Comparison of ENCODE assay signal across 8 cellular contexts in the genomic region with DNA sequence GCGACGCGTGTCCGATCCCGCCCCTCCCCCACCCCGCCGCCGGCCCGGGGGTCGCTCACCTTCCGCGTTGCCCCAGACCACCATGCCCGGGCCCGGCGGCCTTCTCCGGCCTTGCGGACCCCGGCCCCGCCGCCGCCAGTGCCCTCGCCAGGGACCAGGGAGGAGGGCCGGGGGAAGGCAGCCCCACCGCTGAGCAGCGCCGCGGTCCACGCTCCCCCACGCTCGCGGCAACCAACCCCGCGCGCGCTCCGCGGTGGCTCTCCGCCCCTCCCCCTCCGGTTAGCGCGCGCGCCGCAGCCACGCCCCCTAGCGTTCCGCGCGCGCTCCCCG. TPM values are rescaled to one million over a fixed set of nuclear protein-coding genes. Genes with fewer than 3 reads are reported as not detected.
A peak's percentile ranks its signal among the peaks of the same experiment; 100 is the strongest.
DNase-seq lines count a peak whose midpoint lies in the region; ATAC-seq and TF ChIP-seq lines count a peak whose summit lies in the region.

TSS of gene REV1 (minus strand) at position 260 of the 330 bp plus-strand sequence. CDS start 25,042 bp downstream, outside the sequence.

- peak; percentile 42 for TF ChIP-seq POLR2A in testis (IDR thresholded peaks at IDR 0.05)

- H3K9me3 Mint-ChIP-seq in MCF 10A (ENCODE audit: unreplicated experiment), result no peaks in the 10 kb centered on the region

- CTCF ChIA-PET in MCF 10A (lab: Yijun Ruan, JAX), result interaction anchor here (0.7 kb wide), 3 partner anchors 9 to 161 kb away, joined by 3 to 4 read pairs (median 3); partner anchors contain the start of genes EIF5B and TXNDC9

- peaks cover 48% of the 10 kb centered on the region for H3K79me2 ChIP-seq in ACC112 (ENCODE audit: control insufficient read depth, insufficient read depth, low read length, unreplicated experiment)

- WGBS in testis, 2 donors, result 0% methylated on average over 11 of the region's 51 CpGs; no CpG with 5 or more reads in 1 of the 2 donors

- TF ChIP-seq CTCF in MCF 10A (IDR thresholded peaks at IDR 0.05; ENCODE audit: unreplicated experiment) (no peak), left lung (IDR thresholded peaks at IDR 0.05) (no peak), testis (IDR thresholded peaks at IDR 0.05) (no peak)

- intact Hi-C loops in MCF 10A (cut with micrococcal nuclease) (loop anchor here (1.0 to 5.0 kb wide), 7 partner anchors 46 to 842 kb away; partner anchors contain the start of genes MITD1, MRPL30 and TXNDC9), left lung (cut with DNase I) (no loop called here), testis (cut with DNase I; ENCODE audit: low total_unique reads) (loop anchor here (5.0 kb wide), 1 partner anchor 152 kb away; the partner anchor contains the start of genes EIF5B and TXNDC9)

- no peaks in the 10 kb centered on the region for H3K36me3 Mint-ChIP-seq in MCF 10A (ENCODE audit: insufficient read depth, unreplicated experiment)

- peak within 1 kb of the TSS; percentile 91 for H2AFZ ChIP-seq in ACC112 (ENCODE audit: low read length, unreplicated experiment)

- H3K36me3 ChIP-seq in ACC112 (ENCODE audit: insufficient read depth, low read length) (no peaks in the 10 kb centered on the region), left lung (no peaks in the 10 kb centered on the region), testis (ENCODE audit: low read depth, missing control alignments) (no peaks in the 10 kb centered on the region)

- H3K27ac ChIP-seq in ACC112 (ENCODE audit: low read depth, low read length) (peak within 1 kb of the TSS; percentile 72), left lung (peak within 1 kb of the TSS; percentile 92 to 96), testis (peak within 1 kb of the TSS; percentile 90 to 99)

- peak within 1 kb of the TSS; percentile 92 for H3K4me3 ChIP-seq in ACC112 (ENCODE audit: low read depth, low read length)
- H3K4me3 ChIP-seq in left lung, result peak within 1 kb of the TSS; percentile 76 to 80
- H3K4me3 ChIP-seq in testis, result peak within 1 kb of the TSS; percentile 77 to 96

- no TSS peak for BruUV-seq in MCF 10A (replicated peaks; lab: Mats Ljungman, UMichigan)

- DNase-seq in MCF 10A (ENCODE audit: unreplicated experiment) (no peak), left lung (no peak), testis (no peak)

- H3K27me3 ChIP-seq in ACC112 (ENCODE audit: insufficient read depth, low read length), result no peaks in the 10 kb centered on the region
- no peaks in the 10 kb centered on the region for H3K27me3 ChIP-seq in left lung
- no peaks in the 10 kb centered on the region for H3K27me3 ChIP-seq in testis

- POLR2A ChIA-PET in MCF 10A (lab: Yijun Ruan, JAX), result interaction anchor here (0.7 to 1.9 kb wide), 3 partner anchors 17 to 309 kb away, joined by 3 to 25 read pairs (median 4); partner anchors contain the start of genes EIF5B, MITD1, MRPL30 and TXNDC9

- ATAC-seq in HG03558 (IDR thresholded peaks at IDR 0.05; ENCODE audit: extremely low read depth, unreplicated experiment) (peak; percentile 18), left lung (no peak), GM19328 (IDR thresholded peaks at IDR 0.05; ENCODE audit: unreplicated experiment) (no peak), HG03439 (IDR thresholded peaks at IDR 0.05; ENCODE audit: unreplicated experiment) (no peak), HG03097 (IDR thresholded peaks at IDR 0.05; ENCODE audit: low FRiP score, unreplicated experiment) (no peak)

- peak within 1 kb of the TSS; percentile 93 for H3K27ac Mint-ChIP-seq in MCF 10A (ENCODE audit: low read depth, unreplicated experiment)

- H3K27me3 Mint-ChIP-seq in MCF 10A (ENCODE audit: insufficient read depth, unreplicated experiment), result no peaks in the 10 kb centered on the region

- H3K4me3 Mint-ChIP-seq in MCF 10A (ENCODE audit: unreplicated experiment), result peak within 1 kb of the TSS; percentile 89

- no peaks in the 10 kb centered on the region for H3K9me3 ChIP-seq in left lung
- H3K9me3 ChIP-seq in testis, result no peaks in the 10 kb centered on the region

- H3K4me1 ChIP-seq in ACC112 (ENCODE audit: control insufficient read depth, insufficient read depth, low read length, unreplicated experiment), result peaks cover 15% of the 10 kb centered on the region
- H3K4me1 ChIP-seq in left lung, result peaks cover 7 to 18% of the 10 kb centered on the region in 2 donors
- peaks cover 23% of the 10 kb centered on the region for H3K4me1 ChIP-seq in testis

- H3K4me1 Mint-ChIP-seq in MCF 10A (ENCODE audit: insufficient read depth, unreplicated experiment), result peaks cover 15% of the 10 kb centered on the region

RNA-seq across cellular contexts. Expression of gene REV1, which starts in this region (rescaled TPM):
- total RNA-seq in MCF 10A (2022) (33.2 and 38.6 TPM in 2 replicates), left lung (10 to 100 TPM; 43.7 to 51.1 TPM), testis (10 to 100 TPM; 73.5 to 79.5 TPM)
- polyA plus RNA-seq in testis (ENCODE audit: insufficient read depth, low read depth, low replicate concordance), result 34.9 TPM

Comparison
In these comparisons a context has a peak if more than half of its experiments do, and no peak if none do; other contexts are left out.
1. intact Hi-C loops: an anchor here in MCF 10A (1.0 to 5.0 kb wide) and testis (5.0 kb wide); none called in left lung.